In the genomic region with DNA sequence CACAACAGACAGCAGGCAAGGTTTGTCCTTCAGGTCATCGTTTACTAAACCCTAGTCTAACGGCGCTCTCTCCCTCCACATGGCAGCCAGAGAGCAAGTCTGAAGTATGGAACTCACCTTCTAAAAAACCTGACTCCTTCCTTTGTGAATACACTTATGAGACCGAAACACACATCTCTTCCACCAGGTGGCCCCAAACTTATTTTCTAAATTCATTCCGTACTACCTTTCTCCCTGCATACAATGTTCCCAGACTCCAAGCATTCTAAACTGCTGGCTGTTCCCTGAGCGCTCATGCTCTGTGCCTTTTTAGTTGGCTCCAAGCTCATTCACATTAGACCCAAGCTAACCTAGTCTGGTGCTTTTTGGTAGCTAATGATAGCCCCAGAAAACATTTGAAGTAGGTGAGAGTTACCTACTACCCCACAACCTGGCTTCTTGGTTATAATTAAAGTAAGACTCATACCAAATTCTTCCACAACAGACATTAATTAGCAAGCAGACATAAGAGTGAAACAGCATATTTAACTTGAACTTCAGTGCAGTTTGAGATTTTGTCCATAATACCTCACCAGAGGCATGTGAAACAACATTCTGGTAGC, we compare ENCODE assay signal across 8 cellular contexts.
A peak's percentile ranks its signal among the peaks of the same experiment; 100 is the strongest.
DNase-seq lines count a peak whose midpoint lies in the region; ATAC-seq, FAIRE-seq and TF ChIP-seq lines count a peak whose summit lies in the region.

No MANE protein-coding gene starts in this region.

- H3K4me1 ChIP-seq in fibroblast of lung (ENCODE audit: control insufficient read depth, extremely low read depth, insufficient read depth, low read length): no peaks in the 10 kb centered on the region

- FAIRE-seq in RCC 7860 (lab: Jason Lieb, UNC) (no peak), H54 (lab: Jason Lieb, UNC) (no peak)

- no peaks in the 10 kb centered on the region for H3K27me3 ChIP-seq in fibroblast of lung (ENCODE audit: control insufficient read depth, insufficient read depth, low read length)

- no peak overlapping the region for H3K4me3 ChIP-seq in fibroblast of lung (replicated peaks in 1 of 4; ENCODE audit: control extremely low read depth in 1 of 4, insufficient read depth in 1 of 4, low read depth in 3 of 4, low read length in 4 of 4)

- no peaks in the 10 kb centered on the region for H3K79me2 ChIP-seq in fibroblast of lung (ENCODE audit: control insufficient read depth, insufficient read depth, low read length)

- H3K36me3 ChIP-seq in fibroblast of lung (ENCODE audit: control insufficient read depth, insufficient read depth, low read length): no peaks in the 10 kb centered on the region

- no peaks in the 10 kb centered on the region for H4K20me1 ChIP-seq in fibroblast of lung (ENCODE audit: control insufficient read depth, extremely low read depth, insufficient read depth, low read length)

- H3K9ac ChIP-seq in fibroblast of lung (ENCODE audit: insufficient read depth, low read length): no peak overlapping the region

- no peak overlapping the region for H3K4me2 ChIP-seq in fibroblast of lung (ENCODE audit: extremely low read depth, insufficient read depth, low read length)

- TF ChIP-seq POLR2A in H54 (IDR thresholded peaks at IDR 0.05; ENCODE audit: low read depth, low read length): no peak

- peak; percentile 67 for TF ChIP-seq CTCF in C4-2B (conservative IDR thresholded peaks at IDR 0.05)
- peak; percentile 50 to 61 for TF ChIP-seq CTCF in fibroblast of lung (conservative IDR thresholded peaks at IDR 0.05 in 1 of 2, IDR thresholded peaks at IDR 0.05 in 1 of 2; ENCODE audit: low read depth in 1 of 2, low read length in 2 of 2)

- H2AFZ ChIP-seq in fibroblast of lung (ENCODE audit: low read length): no peak overlapping the region

- peak; percentile 68 for ATAC-seq in GM19035 (IDR thresholded peaks at IDR 0.05; ENCODE audit: unreplicated experiment)
- ATAC-seq in HG02571 (IDR thresholded peaks at IDR 0.05; ENCODE audit: unreplicated experiment): no peak

- no peaks in the 10 kb centered on the region for H3K9me3 ChIP-seq in fibroblast of lung (ENCODE audit: control insufficient read depth, insufficient read depth, low read depth, low read length)

- H3K27ac ChIP-seq in C4-2B: no peak overlapping the region
- H3K27ac ChIP-seq in fibroblast of lung (ENCODE audit: insufficient read depth, low read length): no peak overlapping the region

- peak; percentile 54 for DNase-seq in LHCN-M2 (ENCODE audit: low read depth)
- peak; percentile 31 for DNase-seq in RCC 7860 (ENCODE audit: low spot score)
- peak; percentile 71 to 79 for DNase-seq in fibroblast of lung (ENCODE audit: low read depth in 2 of 2)
- peak; percentile 6 for DNase-seq in occipital lobe (lab: John Stamatoyannopoulos, UW)
- no peak for DNase-seq in H54 (ENCODE audit: insufficient read length, low spot score)
